Comparison of ENCODE assay signal across 26 cellular contexts in the genomic region with DNA sequence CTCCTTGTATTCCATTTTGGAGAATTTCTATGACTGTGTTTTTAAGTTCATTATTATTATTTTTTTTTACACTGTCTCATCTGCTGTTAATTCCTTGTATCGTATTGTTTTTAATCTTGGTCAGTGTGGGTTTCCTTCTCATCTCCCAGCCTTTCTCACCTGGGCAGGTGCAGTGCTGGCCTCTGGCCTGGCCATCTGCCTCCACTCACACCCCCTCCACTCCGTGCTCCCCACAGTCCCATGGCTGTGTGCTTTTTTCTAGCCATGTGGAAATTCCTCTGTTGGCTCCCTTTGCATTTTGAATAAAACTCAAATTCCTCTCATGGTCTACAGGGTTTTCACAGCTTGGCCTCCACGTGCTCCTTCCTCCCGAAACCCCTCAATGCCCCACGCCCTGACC. TPM values are rescaled to one million over a fixed set of nuclear protein-coding genes. Genes with fewer than 3 reads are reported as not detected.
"Had no signal": no experiment of that assay in that cellular context is flagged by ENCODE, and none has a peak within 500 bp of the region (broad histone marks: within the 10 kb centered on the region; RNA-seq: fewer than 3 reads in every experiment).

No MANE protein-coding gene starts in this region.

- ATAC-seq: activated CD4-positive, alpha-beta T cell treated with anti-CD3 and anti-CD28 coated beads for 36 hours; activated CD8-positive, alpha-beta T cell treated with anti-CD3 and anti-CD28 coated beads, Interleukin-2, amount 10 ng/mL, durations not matched to agents 7 days and 5 days; Panc1; Right ventricle myocardium inferior had no signal

- H3K4me3 ChIP-seq: ascending aorta, SK-N-MC had no signal

- H3K27me3 ChIP-seq: ascending aorta had no signal

- H3K27ac Mint-ChIP-seq: activated CD4-positive, alpha-beta T cell treated with anti-CD3 and anti-CD28 coated beads for 36 hours; activated CD8-positive, alpha-beta T cell treated with anti-CD3 and anti-CD28 coated beads, Interleukin-2, amount 10 ng/mL, durations not matched to agents 7 days and 5 days; activated naive CD4-positive, alpha-beta T cell treated with anti-CD3 and anti-CD28 coated beads, Interleukin-2, amount 50 U/mL, for 24 hours; activated T-cell treated with anti-CD3 and anti-CD28 coated beads, Interleukin-2, amount 50 U/mL, for 24 hours; activated T-helper 1 cell treated with anti-CD3 and anti-CD28 coated beads, Interleukin-12 subunit alpha, Interleukin-12 subunit beta, Interleukin-2, Interleukin-4 antibody, amounts not matched to agents 30 ng/mL and 10 ng/mL and 1 ng/mL, durations not matched to agents 14 hours and 24 hours and 36 hours had no signal

- H3K4me3 Mint-ChIP-seq: activated CD4-positive, alpha-beta T cell treated with anti-CD3 and anti-CD28 coated beads for 36 hours; activated CD8-positive, alpha-beta T cell treated with anti-CD3 and anti-CD28 coated beads, Interleukin-2, amount 10 ng/mL, durations not matched to agents 7 days and 5 days; activated naive CD4-positive, alpha-beta T cell treated with anti-CD3 and anti-CD28 coated beads, Interleukin-2, amount 50 U/mL, for 24 hours; activated T-cell treated with anti-CD3 and anti-CD28 coated beads, Interleukin-2, amount 50 U/mL, for 24 hours; activated T-helper 1 cell treated with anti-CD3 and anti-CD28 coated beads, Interleukin-12 subunit alpha, Interleukin-12 subunit beta, Interleukin-2, Interleukin-4 antibody, amounts not matched to agents 30 ng/mL and 10 ng/mL and 1 ng/mL, durations not matched to agents 14 hours and 24 hours and 36 hours; brain; central memory CD8-positive, alpha-beta T cell had no signal

- H3K36me3 Mint-ChIP-seq: activated naive CD4-positive, alpha-beta T cell treated with anti-CD3 and anti-CD28 coated beads, Interleukin-2, amount 50 U/mL, for 24 hours; brain had no signal

- H3K36me3 ChIP-seq: ascending aorta had no signal

- DNase-seq: activated CD4-positive, alpha-beta T cell treated with anti-CD3 and anti-CD28 coated beads for 36 hours; activated CD4-positive, alpha-beta T cell treated with anti-CD3 and anti-CD28 coated beads, Interleukin-2, amount 50 U/mL, for 1 hour; activated CD8-positive, alpha-beta T cell treated with anti-CD3 and anti-CD28 coated beads, Interleukin-2, amount 10 ng/mL, durations not matched to agents 7 days and 5 days; activated effector memory CD4-positive, alpha-beta T cell treated with Interleukin-2 at 50 U/mL for 16 hours; activated naive CD4-positive, alpha-beta T cell; activated T-cell treated with anti-CD3 and anti-CD28 coated beads, Interleukin-2, amount 50 U/mL, for 24 hours; Karpas-422; NCI-H146; NCI-H1930; NCI-H2107; NCI-H2171 treated with DMSO at 0.1 percent for 48 hours; NCI-H510A; NCI-H526 treated with DMSO at 0.1 percent for 48 hours; NCI-H82; T-helper 1 cell had no signal

- H3K9me3 ChIP-seq: ascending aorta had no signal

- H3K4me1 ChIP-seq: ascending aorta had no signal

- H3K9me3 Mint-ChIP-seq: activated naive CD4-positive, alpha-beta T cell treated with anti-CD3 and anti-CD28 coated beads, Interleukin-2, amount 50 U/mL, for 24 hours; activated T-cell treated with anti-CD3 and anti-CD28 coated beads, Interleukin-2, amount 50 U/mL, for 24 hours; activated T-helper 1 cell treated with anti-CD3 and anti-CD28 coated beads, Interleukin-12 subunit alpha, Interleukin-12 subunit beta, Interleukin-2, Interleukin-4 antibody, amounts not matched to agents 30 ng/mL and 10 ng/mL and 1 ng/mL, durations not matched to agents 14 hours and 24 hours and 36 hours; central memory CD8-positive, alpha-beta T cell had no signal

- H3K27ac ChIP-seq: ascending aorta, SK-N-MC, VCaP had no signal

RNA-seq across cellular contexts. Expression of a gene that starts 50.3 kb away (rescaled TPM):
- total RNA-seq: activated CD4-positive, alpha-beta T cell treated with anti-CD3 and anti-CD28 coated beads for 36 hours; activated CD8-positive, alpha-beta T cell treated with anti-CD3 and anti-CD28 coated beads, Interleukin-2, amount 10 ng/mL, durations not matched to agents 7 days and 5 days; activated T-helper 1 cell treated with anti-CD3 and anti-CD28 coated beads, Interleukin-12 subunit alpha, Interleukin-12 subunit beta, Interleukin-2, Interleukin-4 antibody, amounts not matched to agents 30 ng/mL and 10 ng/mL and 1 ng/mL, durations not matched to agents 14 hours and 24 hours and 36 hours; ascending aorta; OCI-LY7; T-helper 2 cell treated with Interferon-gamma antibody and Interleukin-4, amounts not matched to agents 100 ng/mL and 5 ng/mL, for 36 hours had no signal
